In the genomic region with DNA sequence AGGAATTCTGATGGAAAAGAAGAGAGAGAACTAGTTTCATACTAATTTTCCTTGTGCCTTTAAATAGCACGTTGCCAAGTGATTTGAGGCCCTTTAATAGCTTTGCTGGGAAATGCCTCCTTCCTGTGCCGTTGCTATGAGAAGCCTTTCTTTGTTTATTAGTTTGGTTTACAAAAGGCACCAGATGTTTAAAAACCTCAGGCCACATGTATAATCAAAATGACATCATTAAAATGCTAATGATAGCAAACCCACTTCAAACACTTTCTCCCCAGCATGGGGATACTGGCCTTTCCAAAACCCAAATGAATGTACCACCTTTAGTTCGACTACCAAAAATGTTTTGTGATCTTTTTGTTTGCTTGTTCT, we compare ENCODE assay signal across 1 cellular context.
TF ChIP-seq lines count a peak whose summit lies in the region.

No MANE protein-coding gene starts in this region.

TF ChIP-seq in GM12878, 131 proteins besides CTCF, POLR2A, EP300 and RAD21 (continued from another document):
- TF ChIP-seq MTA3 (IDR thresholded peaks at IDR 0.05; ENCODE audit: borderline replicate concordance, low read length) (no peak), ZNF24 (IDR thresholded peaks at IDR 0.05) (no peak), SREBF2 (IDR thresholded peaks at IDR 0.05; ENCODE audit: low read length) (no peak), IKZF2 (IDR thresholded peaks at IDR 0.05) (no peak), DPF2 (IDR thresholded peaks at IDR 0.05) (no peak), TCF7 (IDR thresholded peaks at IDR 0.05; ENCODE audit: borderline replicate concordance) (peak; percentile 95), POLR2AphosphoS2 (IDR thresholded peaks at IDR 0.05; ENCODE audit: low read depth, low read length) (no peak), STAT1 (conservative IDR thresholded peaks at IDR 0.05) (no peak), ZNF274 (IDR thresholded peaks at IDR 0.05; ENCODE audit: insufficient read depth, insufficient read length) (no peak), POU2F2 (IDR thresholded peaks at IDR 0.05; ENCODE audit: borderline replicate concordance, low read depth, low read length) (no peak)
- TF ChIP-seq, protein P1, sequence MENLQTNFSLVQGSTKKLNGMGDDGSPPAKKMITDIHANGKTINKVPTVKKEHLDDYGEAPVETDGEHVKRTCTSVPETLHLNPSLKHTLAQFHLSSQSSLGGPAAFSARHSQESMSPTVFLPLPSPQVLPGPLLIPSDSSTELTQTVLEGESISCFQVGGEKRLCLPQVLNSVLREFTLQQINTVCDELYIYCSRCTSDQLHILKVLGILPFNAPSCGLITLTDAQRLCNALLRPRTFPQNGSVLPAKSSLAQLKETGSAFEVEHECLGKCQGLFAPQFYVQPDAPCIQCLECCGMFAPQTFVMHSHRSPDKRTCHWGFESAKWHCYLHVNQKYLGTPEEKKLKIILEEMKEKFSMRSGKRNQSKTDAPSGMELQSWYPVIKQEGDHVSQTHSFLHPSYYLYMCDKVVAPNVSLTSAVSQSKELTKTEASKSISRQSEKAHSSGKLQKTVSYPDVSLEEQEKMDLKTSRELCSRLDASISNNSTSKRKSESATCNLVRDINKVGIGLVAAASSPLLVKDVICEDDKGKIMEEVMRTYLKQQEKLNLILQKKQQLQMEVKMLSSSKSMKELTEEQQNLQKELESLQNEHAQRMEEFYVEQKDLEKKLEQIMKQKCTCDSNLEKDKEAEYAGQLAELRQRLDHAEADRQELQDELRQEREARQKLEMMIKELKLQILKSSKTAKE (IDR thresholded peaks at IDR 0.05; ENCODE audit: low read depth, poor library complexity, severe bottlenecking) = no peak
- TF ChIP-seq, protein P2, sequence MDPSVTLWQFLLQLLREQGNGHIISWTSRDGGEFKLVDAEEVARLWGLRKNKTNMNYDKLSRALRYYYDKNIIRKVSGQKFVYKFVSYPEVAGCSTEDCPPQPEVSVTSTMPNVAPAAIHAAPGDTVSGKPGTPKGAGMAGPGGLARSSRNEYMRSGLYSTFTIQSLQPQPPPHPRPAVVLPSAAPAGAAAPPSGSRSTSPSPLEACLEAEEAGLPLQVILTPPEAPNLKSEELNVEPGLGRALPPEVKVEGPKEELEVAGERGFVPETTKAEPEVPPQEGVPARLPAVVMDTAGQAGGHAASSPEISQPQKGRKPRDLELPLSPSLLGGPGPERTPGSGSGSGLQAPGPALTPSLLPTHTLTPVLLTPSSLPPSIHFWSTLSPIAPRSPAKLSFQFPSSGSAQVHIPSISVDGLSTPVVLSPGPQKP (IDR thresholded peaks at IDR 0.05; ENCODE audit: low read depth, low read length) = no peak
- TF ChIP-seq, protein P3, sequence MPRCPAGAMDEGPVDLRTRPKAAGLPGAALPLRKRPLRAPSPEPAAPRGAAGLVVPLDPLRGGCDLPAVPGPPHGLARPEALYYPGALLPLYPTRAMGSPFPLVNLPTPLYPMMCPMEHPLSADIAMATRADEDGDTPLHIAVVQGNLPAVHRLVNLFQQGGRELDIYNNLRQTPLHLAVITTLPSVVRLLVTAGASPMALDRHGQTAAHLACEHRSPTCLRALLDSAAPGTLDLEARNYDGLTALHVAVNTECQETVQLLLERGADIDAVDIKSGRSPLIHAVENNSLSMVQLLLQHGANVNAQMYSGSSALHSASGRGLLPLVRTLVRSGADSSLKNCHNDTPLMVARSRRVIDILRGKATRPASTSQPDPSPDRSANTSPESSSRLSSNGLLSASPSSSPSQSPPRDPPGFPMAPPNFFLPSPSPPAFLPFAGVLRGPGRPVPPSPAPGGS (IDR thresholded peaks at IDR 0.05; ENCODE audit: borderline replicate concordance, insufficient read depth, low read depth, low read length, poor library complexity, severe bottlenecking) = no peak
- TF ChIP-seq, protein P4, sequence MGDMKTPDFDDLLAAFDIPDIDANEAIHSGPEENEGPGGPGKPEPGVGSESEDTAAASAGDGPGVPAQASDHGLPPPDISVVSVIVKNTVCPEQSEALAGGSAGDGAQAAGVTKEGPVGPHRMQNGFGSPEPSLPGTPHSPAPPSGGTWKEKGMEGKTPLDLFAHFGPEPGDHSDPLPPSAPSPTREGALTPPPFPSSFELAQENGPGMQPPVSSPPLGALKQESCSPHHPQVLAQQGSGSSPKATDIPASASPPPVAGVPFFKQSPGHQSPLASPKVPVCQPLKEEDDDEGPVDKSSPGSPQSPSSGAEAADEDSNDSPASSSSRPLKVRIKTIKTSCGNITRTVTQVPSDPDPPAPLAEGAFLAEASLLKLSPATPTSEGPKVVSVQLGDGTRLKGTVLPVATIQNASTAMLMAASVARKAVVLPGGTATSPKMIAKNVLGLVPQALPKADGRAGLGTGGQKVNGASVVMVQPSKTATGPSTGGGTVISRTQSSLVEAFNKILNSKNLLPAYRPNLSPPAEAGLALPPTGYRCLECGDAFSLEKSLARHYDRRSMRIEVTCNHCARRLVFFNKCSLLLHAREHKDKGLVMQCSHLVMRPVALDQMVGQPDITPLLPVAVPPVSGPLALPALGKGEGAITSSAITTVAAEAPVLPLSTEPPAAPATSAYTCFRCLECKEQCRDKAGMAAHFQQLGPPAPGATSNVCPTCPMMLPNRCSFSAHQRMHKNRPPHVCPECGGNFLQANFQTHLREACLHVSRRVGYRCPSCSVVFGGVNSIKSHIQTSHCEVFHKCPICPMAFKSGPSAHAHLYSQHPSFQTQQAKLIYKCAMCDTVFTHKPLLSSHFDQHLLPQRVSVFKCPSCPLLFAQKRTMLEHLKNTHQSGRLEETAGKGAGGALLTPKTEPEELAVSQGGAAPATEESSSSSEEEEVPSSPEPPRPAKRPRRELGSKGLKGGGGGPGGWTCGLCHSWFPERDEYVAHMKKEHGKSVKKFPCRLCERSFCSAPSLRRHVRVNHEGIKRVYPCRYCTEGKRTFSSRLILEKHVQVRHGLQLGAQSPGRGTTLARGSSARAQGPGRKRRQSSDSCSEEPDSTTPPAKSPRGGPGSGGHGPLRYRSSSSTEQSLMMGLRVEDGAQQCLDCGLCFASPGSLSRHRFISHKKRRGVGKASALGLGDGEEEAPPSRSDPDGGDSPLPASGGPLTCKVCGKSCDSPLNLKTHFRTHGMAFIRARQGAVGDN (IDR thresholded peaks at IDR 0.05) = no peak
